Comparison of ENCODE assay signal across 11 cellular contexts in genomic region chr3:31165399-31165860, GRCh38.
DNase-seq lines count a peak whose midpoint lies in the region; ATAC-seq lines count a peak whose summit lies in the region.
"Had no signal": no experiment of that assay in that cellular context is flagged by ENCODE, and none has a peak within 500 bp of the region (broad histone marks: within the 10 kb centered on the region; RNA-seq: fewer than 3 reads in every experiment).

No MANE protein-coding gene starts in this region.

- DNase-seq in DMS53 treated with DMSO at 0.1 percent for 48 hours (lab: John Stamatoyannopoulos, UW; ENCODE audit: unreplicated experiment) (peak; percentile 62), NCI-H2227 (lab: John Stamatoyannopoulos, UW; ENCODE audit: unreplicated experiment) (peak; percentile 78), G401 (ENCODE audit: low spot score) (no peak)
- DNase-seq in stimulated activated CD4-positive, alpha-beta T cell treated with anti-CD3 and anti-CD28 coated beads, Interleukin-4, amount 100 ng/mL, for 1 hour = no peak
- DNase-seq: DMS 273 treated with DMSO at 0.1 percent for 48 hours, GOT3, sigmoid colon had no signal

- H3K4me3 ChIP-seq in ectodermal cell (ENCODE audit: insufficient read depth, low read depth, low read length) = no peak overlapping the region
- no peak overlapping the region for H3K4me3 ChIP-seq in neuron (ENCODE audit: low read length)
- H3K4me3 ChIP-seq: sigmoid colon had no signal

- peak overlapping the region; percentile 22 for H2AFZ ChIP-seq in neuron (ENCODE audit: low read depth, low read length)

- peak overlapping the region; percentile 3 for H3K27ac ChIP-seq in ectodermal cell (ENCODE audit: insufficient read depth, low read depth, low read length, poor library complexity, severe bottlenecking)

- H3K27me3 ChIP-seq in ectodermal cell (ENCODE audit: control insufficient read depth, insufficient read depth, low read length, poor library complexity, severe bottlenecking) (no peaks in the 10 kb centered on the region), neuron (ENCODE audit: insufficient read depth, low read length) (no peaks in the 10 kb centered on the region)
- H3K27me3 ChIP-seq: sigmoid colon had no signal

- no peak for ATAC-seq in GM18517 (IDR thresholded peaks at IDR 0.05; ENCODE audit: unreplicated experiment)
- no peak for ATAC-seq in HG03025 (IDR thresholded peaks at IDR 0.05; ENCODE audit: low FRiP score, unreplicated experiment)

- in situ Hi-C loops in G401 (cut with HindIII; ENCODE audit: low sequenced_read_pairs) = no loop called here

- H3K4me1 ChIP-seq in ectodermal cell (ENCODE audit: control insufficient read depth, insufficient read depth, low read length) (peaks cover 29% of the 10 kb centered on the region), neuron (ENCODE audit: insufficient read depth, low read length) (peaks cover 8% of the 10 kb centered on the region)

- H3K36me3 ChIP-seq in ectodermal cell (ENCODE audit: control insufficient read depth, insufficient read depth, low read length) (no peaks in the 10 kb centered on the region), neuron (ENCODE audit: insufficient read depth, low read length) (no peaks in the 10 kb centered on the region)
- H3K36me3 ChIP-seq: sigmoid colon had no signal

- WGBS in ectodermal cell, 2 experiments = 31 to 45% methylated on average over 6 to 8 of the region's 8 CpGs

- H3K9me3 ChIP-seq in ectodermal cell (ENCODE audit: control insufficient read depth, low read length) (no peaks in the 10 kb centered on the region), neuron (ENCODE audit: low read length) (no peaks in the 10 kb centered on the region)
- H3K9me3 ChIP-seq: sigmoid colon had no signal

Comparison
In these comparisons a context has a peak if more than half of its experiments do, and no peak if none do; other contexts are left out.
1. DNase-seq: peak in DMS53 treated with DMSO at 0.1 percent for 48 hours (single experiment) and NCI-H2227 (single experiment); none in G401 (single experiment) and stimulated activated CD4-positive, alpha-beta T cell treated with anti-CD3 and anti-CD28 coated beads, Interleukin-4, amount 100 ng/mL, for 1 hour (single experiment).